Comparison of ENCODE assay signal across 36 cellular contexts in the genomic region with DNA sequence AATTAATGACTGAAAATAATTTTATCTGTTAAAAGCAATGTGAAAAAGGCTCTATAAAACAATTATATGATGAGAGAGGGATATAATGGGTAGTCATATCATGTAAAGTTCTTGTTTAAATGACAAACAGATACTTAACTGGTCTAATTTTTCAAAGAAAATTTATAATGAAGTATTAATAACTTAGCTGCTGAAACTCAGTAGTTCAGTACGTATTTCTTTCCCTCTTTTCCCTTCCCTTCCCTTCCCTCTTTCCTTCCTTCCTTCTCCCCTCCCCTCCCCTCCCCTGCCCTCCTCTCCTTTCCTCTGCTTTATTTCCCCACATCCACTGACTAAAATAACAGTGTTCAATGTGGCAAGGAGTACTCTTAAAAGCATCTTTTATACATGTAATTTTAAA.
"Had no signal": no experiment of that assay in that cellular context is flagged by ENCODE, and none has a peak within 500 bp of the region (broad histone marks: within the 10 kb centered on the region; RNA-seq: fewer than 3 reads in every experiment).

No MANE protein-coding gene starts in this region.

- DNase-seq: Karpas-422, Kasumi-1, MG63, MM.1S, MV-4-11, NCI-H1048, NCI-H1092, NCI-H1092 treated with DMSO at 0.1 percent for 48 hours, NCI-H1105, NCI-H1105 treated with DMSO at 0.1 percent for 48 hours, NCI-H1417, NCI-H1417 treated with DMSO at 0.1 percent for 48 hours, NCI-H1436, NCI-H1436 treated with DMSO at 0.1 percent for 48 hours, NCI-H146, NCI-H1694, NCI-H1694 treated with DMSO at 0.1 percent for 48 hours, NCI-H187, NCI-H187 treated with DMSO at 0.1 percent for 48 hours, NCI-H1930, NCI-H2029, NCI-H2029 treated with DMSO at 0.1 percent for 48 hours, NCI-H2081, NCI-H2081 treated with DMSO at 0.1 percent for 48 hours, NCI-H2107, NCI-H2171, NCI-H2171 treated with DMSO at 0.1 percent for 48 hours, NCI-H2227 treated with DMSO at 0.1 percent for 48 hours, NCI-H226, NCI-H345, NCI-H446, NCI-H446 treated with DMSO at 0.1 percent for 48 hours, NCI-H510A, NCI-H510A treated with DMSO at 0.1 percent for 48 hours, NCI-H524 had no signal

- H3K36me3 ChIP-seq: MG63 had no signal

- H3K9ac ChIP-seq: KMS-11 had no signal

- H3K27me3 ChIP-seq: MG63 had no signal

- H3K4me2 ChIP-seq: KMS-11 had no signal

- H3K4me3 ChIP-seq: MG63 had no signal

- H3K9me3 ChIP-seq: MG63 had no signal

- H3K27ac ChIP-seq: KMS-11 had no signal
